Comparison of ENCODE assay signal across 1 cellular context in the genomic region with DNA sequence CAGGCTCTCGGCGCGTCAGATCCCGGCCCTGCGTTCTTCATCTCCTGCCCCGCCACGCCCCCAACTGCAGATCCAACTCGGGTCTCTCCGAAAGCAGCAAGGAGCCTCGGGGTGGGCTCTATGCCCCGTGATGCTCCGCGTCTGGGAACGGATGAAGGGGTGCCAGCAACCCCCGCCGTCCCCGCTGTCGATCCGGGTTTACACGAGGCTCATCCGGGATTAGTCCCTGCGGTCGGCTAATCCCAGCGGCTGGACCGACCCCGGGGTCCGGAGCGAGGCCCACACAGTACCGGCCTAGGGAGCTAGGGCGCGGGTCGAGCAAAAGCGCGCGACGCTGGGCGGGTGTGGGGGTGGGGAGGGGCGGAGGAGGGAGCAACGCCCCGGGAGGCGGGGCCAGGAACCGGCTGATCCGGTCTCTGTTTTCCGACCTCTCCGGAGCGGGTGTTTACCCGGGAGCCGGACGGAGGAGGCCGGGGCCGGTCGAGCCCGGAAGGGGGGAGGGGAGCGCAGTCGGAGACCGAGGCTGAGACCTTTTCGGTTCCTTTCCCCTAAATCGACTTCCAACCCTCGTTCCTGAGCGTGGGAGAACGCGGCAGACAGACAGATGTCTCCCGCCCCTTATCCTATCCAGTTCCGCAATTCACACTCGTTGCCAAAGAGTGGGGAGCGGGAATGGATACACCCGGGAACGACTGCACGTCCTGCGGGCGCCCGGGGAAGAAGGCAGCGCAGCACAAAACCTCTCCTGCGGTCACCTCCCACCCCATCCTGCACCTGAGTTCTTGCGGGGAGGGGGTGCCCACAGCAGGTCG.
A peak's percentile ranks its signal among the peaks of the same experiment; 100 is the strongest.
TF ChIP-seq lines count a peak whose summit lies in the region.

No MANE protein-coding gene starts in this region.

TF ChIP-seq in K562, 482 proteins besides CTCF, POLR2A, EP300 and RAD21 (continued from another document and continues in another):
- TF ChIP-seq, protein P1, sequence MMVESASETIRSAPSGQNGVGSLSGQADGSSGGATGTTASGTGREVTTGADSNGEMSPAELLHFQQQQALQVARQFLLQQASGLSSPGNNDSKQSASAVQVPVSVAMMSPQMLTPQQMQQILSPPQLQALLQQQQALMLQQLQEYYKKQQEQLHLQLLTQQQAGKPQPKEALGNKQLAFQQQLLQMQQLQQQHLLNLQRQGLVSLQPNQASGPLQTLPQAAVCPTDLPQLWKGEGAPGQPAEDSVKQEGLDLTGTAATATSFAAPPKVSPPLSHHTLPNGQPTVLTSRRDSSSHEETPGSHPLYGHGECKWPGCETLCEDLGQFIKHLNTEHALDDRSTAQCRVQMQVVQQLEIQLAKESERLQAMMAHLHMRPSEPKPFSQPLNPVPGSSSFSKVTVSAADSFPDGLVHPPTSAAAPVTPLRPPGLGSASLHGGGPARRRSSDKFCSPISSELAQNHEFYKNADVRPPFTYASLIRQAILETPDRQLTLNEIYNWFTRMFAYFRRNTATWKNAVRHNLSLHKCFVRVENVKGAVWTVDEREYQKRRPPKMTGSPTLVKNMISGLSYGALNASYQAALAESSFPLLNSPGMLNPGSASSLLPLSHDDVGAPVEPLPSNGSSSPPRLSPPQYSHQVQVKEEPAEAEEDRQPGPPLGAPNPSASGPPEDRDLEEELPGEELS (CRISPR knock-in tag; IDR thresholded peaks at IDR 0.05; ENCODE audit: borderline replicate concordance) = no peak
- no peak for TF ChIP-seq ZNF274 (IDR thresholded peaks at IDR 0.05; ENCODE audit: borderline replicate concordance, low read depth, low read length)
- no peak for TF ChIP-seq LARP7 (IDR thresholded peaks at IDR 0.05)
- TF ChIP-seq ADNP (tag; IDR thresholded peaks at IDR 0.05) = no peak
- no peak for TF ChIP-seq BMI1 (IDR thresholded peaks at IDR 0.05; ENCODE audit: low read length)
- TF ChIP-seq ZNF699 (CRISPR knock-in tag; IDR thresholded peaks at IDR 0.05; ENCODE audit: insufficient replicate concordance) = no peak
- TF ChIP-seq POLR2AphosphoS5 (IDR thresholded peaks at IDR 0.05; ENCODE audit: control insufficient read depth, insufficient read depth, low read depth, low read length) = peak; percentile 85
- no peak for TF ChIP-seq TARDBP (IDR thresholded peaks at IDR 0.05)
- no peak; the same call in 1 of the 2 replicates for TF ChIP-seq GABPA (tag; conservative IDR thresholded peaks at IDR 0.05; ENCODE audit: low read depth)
- TF ChIP-seq TAF15 (IDR thresholded peaks at IDR 0.05; ENCODE audit: low read depth, low read length) = no peak
- peak; percentile 91 for TF ChIP-seq POLR2G (IDR thresholded peaks at IDR 0.05; ENCODE audit: low read depth, low read length)
- peak; percentile 82; the same call in 1 of the 2 replicates for TF ChIP-seq NFRKB (IDR thresholded peaks at IDR 0.05; ENCODE audit: low read depth)
- no peak for TF ChIP-seq CSDE1 (IDR thresholded peaks at IDR 0.05)
- TF ChIP-seq MYBL2 (IDR thresholded peaks at IDR 0.05; ENCODE audit: low read depth) = no peak
- TF ChIP-seq MYBL2 (CRISPR knock-in tag; IDR thresholded peaks at IDR 0.05; ENCODE audit: borderline replicate concordance) = no peak
- peak; percentile 76 for TF ChIP-seq ZNF175 (CRISPR knock-in tag; IDR thresholded peaks at IDR 0.05; ENCODE audit: low read depth)
- TF ChIP-seq HNRNPUL1 (IDR thresholded peaks at IDR 0.05; ENCODE audit: low read length) = no peak
- peak; percentile 48; the same call in 1 of the 2 replicates for TF ChIP-seq ZBED1 (IDR thresholded peaks at IDR 0.05)
- TF ChIP-seq, protein P2, sequence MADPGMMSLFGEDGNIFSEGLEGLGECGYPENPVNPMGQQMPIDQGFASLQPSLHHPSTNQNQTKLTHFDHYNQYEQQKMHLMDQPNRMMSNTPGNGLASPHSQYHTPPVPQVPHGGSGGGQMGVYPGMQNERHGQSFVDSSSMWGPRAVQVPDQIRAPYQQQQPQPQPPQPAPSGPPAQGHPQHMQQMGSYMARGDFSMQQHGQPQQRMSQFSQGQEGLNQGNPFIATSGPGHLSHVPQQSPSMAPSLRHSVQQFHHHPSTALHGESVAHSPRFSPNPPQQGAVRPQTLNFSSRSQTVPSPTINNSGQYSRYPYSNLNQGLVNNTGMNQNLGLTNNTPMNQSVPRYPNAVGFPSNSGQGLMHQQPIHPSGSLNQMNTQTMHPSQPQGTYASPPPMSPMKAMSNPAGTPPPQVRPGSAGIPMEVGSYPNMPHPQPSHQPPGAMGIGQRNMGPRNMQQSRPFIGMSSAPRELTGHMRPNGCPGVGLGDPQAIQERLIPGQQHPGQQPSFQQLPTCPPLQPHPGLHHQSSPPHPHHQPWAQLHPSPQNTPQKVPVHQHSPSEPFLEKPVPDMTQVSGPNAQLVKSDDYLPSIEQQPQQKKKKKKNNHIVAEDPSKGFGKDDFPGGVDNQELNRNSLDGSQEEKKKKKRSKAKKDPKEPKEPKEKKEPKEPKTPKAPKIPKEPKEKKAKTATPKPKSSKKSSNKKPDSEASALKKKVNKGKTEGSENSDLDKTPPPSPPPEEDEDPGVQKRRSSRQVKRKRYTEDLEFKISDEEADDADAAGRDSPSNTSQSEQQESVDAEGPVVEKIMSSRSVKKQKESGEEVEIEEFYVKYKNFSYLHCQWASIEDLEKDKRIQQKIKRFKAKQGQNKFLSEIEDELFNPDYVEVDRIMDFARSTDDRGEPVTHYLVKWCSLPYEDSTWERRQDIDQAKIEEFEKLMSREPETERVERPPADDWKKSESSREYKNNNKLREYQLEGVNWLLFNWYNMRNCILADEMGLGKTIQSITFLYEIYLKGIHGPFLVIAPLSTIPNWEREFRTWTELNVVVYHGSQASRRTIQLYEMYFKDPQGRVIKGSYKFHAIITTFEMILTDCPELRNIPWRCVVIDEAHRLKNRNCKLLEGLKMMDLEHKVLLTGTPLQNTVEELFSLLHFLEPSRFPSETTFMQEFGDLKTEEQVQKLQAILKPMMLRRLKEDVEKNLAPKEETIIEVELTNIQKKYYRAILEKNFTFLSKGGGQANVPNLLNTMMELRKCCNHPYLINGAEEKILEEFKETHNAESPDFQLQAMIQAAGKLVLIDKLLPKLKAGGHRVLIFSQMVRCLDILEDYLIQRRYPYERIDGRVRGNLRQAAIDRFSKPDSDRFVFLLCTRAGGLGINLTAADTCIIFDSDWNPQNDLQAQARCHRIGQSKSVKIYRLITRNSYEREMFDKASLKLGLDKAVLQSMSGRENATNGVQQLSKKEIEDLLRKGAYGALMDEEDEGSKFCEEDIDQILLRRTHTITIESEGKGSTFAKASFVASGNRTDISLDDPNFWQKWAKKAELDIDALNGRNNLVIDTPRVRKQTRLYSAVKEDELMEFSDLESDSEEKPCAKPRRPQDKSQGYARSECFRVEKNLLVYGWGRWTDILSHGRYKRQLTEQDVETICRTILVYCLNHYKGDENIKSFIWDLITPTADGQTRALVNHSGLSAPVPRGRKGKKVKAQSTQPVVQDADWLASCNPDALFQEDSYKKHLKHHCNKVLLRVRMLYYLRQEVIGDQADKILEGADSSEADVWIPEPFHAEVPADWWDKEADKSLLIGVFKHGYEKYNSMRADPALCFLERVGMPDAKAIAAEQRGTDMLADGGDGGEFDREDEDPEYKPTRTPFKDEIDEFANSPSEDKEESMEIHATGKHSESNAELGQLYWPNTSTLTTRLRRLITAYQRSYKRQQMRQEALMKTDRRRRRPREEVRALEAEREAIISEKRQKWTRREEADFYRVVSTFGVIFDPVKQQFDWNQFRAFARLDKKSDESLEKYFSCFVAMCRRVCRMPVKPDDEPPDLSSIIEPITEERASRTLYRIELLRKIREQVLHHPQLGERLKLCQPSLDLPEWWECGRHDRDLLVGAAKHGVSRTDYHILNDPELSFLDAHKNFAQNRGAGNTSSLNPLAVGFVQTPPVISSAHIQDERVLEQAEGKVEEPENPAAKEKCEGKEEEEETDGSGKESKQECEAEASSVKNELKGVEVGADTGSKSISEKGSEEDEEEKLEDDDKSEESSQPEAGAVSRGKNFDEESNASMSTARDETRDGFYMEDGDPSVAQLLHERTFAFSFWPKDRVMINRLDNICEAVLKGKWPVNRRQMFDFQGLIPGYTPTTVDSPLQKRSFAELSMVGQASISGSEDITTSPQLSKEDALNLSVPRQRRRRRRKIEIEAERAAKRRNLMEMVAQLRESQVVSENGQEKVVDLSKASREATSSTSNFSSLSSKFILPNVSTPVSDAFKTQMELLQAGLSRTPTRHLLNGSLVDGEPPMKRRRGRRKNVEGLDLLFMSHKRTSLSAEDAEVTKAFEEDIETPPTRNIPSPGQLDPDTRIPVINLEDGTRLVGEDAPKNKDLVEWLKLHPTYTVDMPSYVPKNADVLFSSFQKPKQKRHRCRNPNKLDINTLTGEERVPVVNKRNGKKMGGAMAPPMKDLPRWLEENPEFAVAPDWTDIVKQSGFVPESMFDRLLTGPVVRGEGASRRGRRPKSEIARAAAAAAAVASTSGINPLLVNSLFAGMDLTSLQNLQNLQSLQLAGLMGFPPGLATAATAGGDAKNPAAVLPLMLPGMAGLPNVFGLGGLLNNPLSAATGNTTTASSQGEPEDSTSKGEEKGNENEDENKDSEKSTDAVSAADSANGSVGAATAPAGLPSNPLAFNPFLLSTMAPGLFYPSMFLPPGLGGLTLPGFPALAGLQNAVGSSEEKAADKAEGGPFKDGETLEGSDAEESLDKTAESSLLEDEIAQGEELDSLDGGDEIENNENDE (IDR thresholded peaks at IDR 0.05; ENCODE audit: low read depth, low read length) = no peak
- TF ChIP-seq ETS2 (tag; IDR thresholded peaks at IDR 0.05; ENCODE audit: borderline replicate concordance, poor library complexity, severe bottlenecking) = no peak
- TF ChIP-seq ZNF232 (CRISPR knock-in tag; IDR thresholded peaks at IDR 0.05) = no peak
- TF ChIP-seq, protein P3, sequence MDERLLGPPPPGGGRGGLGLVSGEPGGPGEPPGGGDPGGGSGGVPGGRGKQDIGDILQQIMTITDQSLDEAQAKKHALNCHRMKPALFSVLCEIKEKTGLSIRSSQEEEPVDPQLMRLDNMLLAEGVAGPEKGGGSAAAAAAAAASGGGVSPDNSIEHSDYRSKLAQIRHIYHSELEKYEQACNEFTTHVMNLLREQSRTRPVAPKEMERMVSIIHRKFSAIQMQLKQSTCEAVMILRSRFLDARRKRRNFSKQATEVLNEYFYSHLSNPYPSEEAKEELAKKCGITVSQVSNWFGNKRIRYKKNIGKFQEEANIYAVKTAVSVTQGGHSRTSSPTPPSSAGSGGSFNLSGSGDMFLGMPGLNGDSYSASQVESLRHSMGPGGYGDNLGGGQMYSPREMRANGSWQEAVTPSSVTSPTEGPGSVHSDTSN (CRISPR knock-in tag; IDR thresholded peaks at IDR 0.05; ENCODE audit: low read depth) = no peak
- TF ChIP-seq, protein P3 (tag; conservative IDR thresholded peaks at IDR 0.05; ENCODE audit: low read depth) = no peak
- TF ChIP-seq, protein P4, sequence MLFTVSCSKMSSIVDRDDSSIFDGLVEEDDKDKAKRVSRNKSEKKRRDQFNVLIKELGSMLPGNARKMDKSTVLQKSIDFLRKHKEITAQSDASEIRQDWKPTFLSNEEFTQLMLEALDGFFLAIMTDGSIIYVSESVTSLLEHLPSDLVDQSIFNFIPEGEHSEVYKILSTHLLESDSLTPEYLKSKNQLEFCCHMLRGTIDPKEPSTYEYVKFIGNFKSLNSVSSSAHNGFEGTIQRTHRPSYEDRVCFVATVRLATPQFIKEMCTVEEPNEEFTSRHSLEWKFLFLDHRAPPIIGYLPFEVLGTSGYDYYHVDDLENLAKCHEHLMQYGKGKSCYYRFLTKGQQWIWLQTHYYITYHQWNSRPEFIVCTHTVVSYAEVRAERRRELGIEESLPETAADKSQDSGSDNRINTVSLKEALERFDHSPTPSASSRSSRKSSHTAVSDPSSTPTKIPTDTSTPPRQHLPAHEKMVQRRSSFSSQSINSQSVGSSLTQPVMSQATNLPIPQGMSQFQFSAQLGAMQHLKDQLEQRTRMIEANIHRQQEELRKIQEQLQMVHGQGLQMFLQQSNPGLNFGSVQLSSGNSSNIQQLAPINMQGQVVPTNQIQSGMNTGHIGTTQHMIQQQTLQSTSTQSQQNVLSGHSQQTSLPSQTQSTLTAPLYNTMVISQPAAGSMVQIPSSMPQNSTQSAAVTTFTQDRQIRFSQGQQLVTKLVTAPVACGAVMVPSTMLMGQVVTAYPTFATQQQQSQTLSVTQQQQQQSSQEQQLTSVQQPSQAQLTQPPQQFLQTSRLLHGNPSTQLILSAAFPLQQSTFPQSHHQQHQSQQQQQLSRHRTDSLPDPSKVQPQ (CRISPR knock-in tag; IDR thresholded peaks at IDR 0.05; ENCODE audit: borderline replicate concordance) = no peak
- TF ChIP-seq ETV1 (tag; conservative IDR thresholded peaks at IDR 0.05; ENCODE audit: low read depth) = peak; percentile 96
- TF ChIP-seq SLC30A9 (CRISPR knock-in tag; IDR thresholded peaks at IDR 0.05) = no peak
- TF ChIP-seq STAT5B (CRISPR knock-in tag; IDR thresholded peaks at IDR 0.05) = no peak
- no peak for TF ChIP-seq NR3C1 (CRISPR knock-in tag; IDR thresholded peaks at IDR 0.05)
- peak; percentile 63; the same call in 1 of the 2 replicates for TF ChIP-seq SMAD4 (CRISPR knock-in tag; conservative IDR thresholded peaks at IDR 0.05)
- peak; percentile 34; the same call in 1 of the 2 replicates for TF ChIP-seq FOXK1 (CRISPR knock-in tag; IDR thresholded peaks at IDR 0.05; ENCODE audit: borderline replicate concordance)
- no peak for TF ChIP-seq ILK (tag; IDR thresholded peaks at IDR 0.05; ENCODE audit: borderline replicate concordance, low read depth)
- TF ChIP-seq CHD1 (IDR thresholded peaks at IDR 0.05; ENCODE audit: low read length) = no peak
- TF ChIP-seq TCFL5 (CRISPR knock-in tag; conservative IDR thresholded peaks at IDR 0.05) = no peak
- no peak for TF ChIP-seq EZH2 (IDR thresholded peaks at IDR 0.05; ENCODE audit: borderline replicate concordance, low read depth, low read length)
- TF ChIP-seq ZNF780A (CRISPR knock-in tag; IDR thresholded peaks at IDR 0.05) = no peak
- no peak for TF ChIP-seq ZNF146 (CRISPR knock-in tag; IDR thresholded peaks at IDR 0.05; ENCODE audit: unreplicated experiment)
- TF ChIP-seq ZBTB7A (IDR thresholded peaks at IDR 0.05; ENCODE audit: borderline replicate concordance, control insufficient read depth, low read depth, low read length) = peak; percentile 79; the same call in 1 of the 2 replicates
